11 cellular contexts compared by ENCODE assay signal in the genomic region with DNA sequence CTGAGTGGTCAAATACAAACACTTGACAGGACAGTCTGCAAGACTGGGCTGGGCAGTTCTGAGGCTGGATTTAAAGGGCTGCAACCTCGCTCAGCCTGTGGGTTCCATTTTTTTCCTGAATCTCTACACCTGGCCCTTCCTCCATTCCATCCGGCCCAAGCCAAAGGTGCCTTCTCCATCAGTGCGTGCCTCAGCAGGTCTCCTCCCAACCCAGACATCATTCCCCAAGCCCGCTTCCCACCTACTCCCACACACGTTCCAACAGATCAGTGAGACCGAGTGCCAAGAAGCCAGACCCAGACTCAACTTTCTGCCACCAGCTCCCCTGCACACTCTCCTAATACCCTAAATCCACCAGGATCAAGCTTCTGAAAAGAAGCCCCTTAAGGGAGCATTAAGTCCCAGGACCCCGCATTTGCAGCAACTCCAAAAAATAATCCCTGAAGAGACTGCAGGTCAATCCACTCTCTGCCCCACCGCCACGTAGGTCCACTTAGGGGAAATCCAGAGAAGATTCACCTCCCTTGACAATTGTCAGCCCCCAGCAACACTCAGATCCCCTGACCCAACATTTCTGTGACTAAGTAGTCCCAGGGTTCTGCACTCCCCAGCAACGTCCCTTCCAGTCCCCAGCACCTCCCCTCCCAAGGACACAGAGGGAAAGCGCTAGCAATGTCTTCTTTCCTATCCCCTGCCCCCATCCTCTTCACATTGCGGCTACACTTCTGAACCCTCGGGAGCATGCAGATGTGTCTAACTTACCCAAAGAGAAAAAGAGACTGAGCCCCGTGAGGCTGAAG. TPM values are rescaled to one million over a fixed set of nuclear protein-coding genes. Genes with fewer than 3 reads are reported as not detected.
DNase-seq lines count a peak whose midpoint lies in the region; ATAC-seq and TF ChIP-seq lines count a peak whose summit lies in the region.
"Had no signal": no experiment of that assay in that cellular context is flagged by ENCODE, and none has a peak within 500 bp of the region (broad histone marks: within the 10 kb centered on the region; RNA-seq: fewer than 3 reads in every experiment).

No MANE protein-coding gene starts in this region.

- H2AFZ ChIP-seq in PC-3 (ENCODE audit: low read length) (peak overlapping the region; percentile 49), mesenchymal stem cell (ENCODE audit: low read depth, low read length) (peak overlapping the region; percentile 11)

- no TSS peak for BruUV-seq in PC-3 (replicated peaks; lab: Mats Ljungman, UMichigan)

- H3F3A ChIP-seq in PC-3 (ENCODE audit: low read length, unreplicated experiment), result no peaks in the 10 kb centered on the region

- intact Hi-C loops in PC-3 (cut with micrococcal nuclease), result no loop called here

- WGBS in mesenchymal stem cell, result 21% methylated on average over 14 of the region's 14 CpGs

- no peaks in the 10 kb centered on the region for H3K9me3 ChIP-seq in PC-3 (ENCODE audit: low read length)
- no peaks in the 10 kb centered on the region for H3K9me3 ChIP-seq in mesenchymal stem cell (ENCODE audit: control insufficient read depth, low read length)
- no peaks in the 10 kb centered on the region for H3K9me3 ChIP-seq in thoracic aorta
- no peaks in the 10 kb centered on the region for H3K9me3 ChIP-seq in SJCRH30 (replicated peaks)

- H4K8ac ChIP-seq in mesenchymal stem cell (ENCODE audit: low read length), result no peak overlapping the region

- no peak overlapping the region for H3K18ac ChIP-seq in mesenchymal stem cell (ENCODE audit: low read depth in 1 of 2, low read length in 2 of 2)

- H4K91ac ChIP-seq in mesenchymal stem cell (ENCODE audit: low read length), result no peak overlapping the region

- H3K4me3 ChIP-seq in PC-3 (ENCODE audit: low read length) (no peak overlapping the region), mesenchymal stem cell (ENCODE audit: insufficient read depth in 1 of 2, low read depth in 1 of 2, low read length in 2 of 2) (peak overlapping the region in 1 of 2 experiments; percentile 47), thoracic aorta (peak overlapping the region; percentile 20), SJCRH30 (no peak overlapping the region)

- no peak overlapping the region for H2AK5ac ChIP-seq in mesenchymal stem cell (ENCODE audit: low read length, severe bottlenecking)

- H3K9ac ChIP-seq in PC-3 (ENCODE audit: low read length) (no peak overlapping the region), mesenchymal stem cell (ENCODE audit: low read length) (peak overlapping the region; percentile 41)

- H3K36me3 Mint-ChIP-seq in HFFc6 (ENCODE audit: low read depth), result no peaks in the 10 kb centered on the region
- H3K36me3 Mint-ChIP-seq: activated CD8-positive, alpha-beta memory T cell treated with anti-CD3 and anti-CD28 coated beads, Interleukin-2, amount 10 ng/mL, durations not matched to agents 7 days and 5 days had no signal

- no peak for DNase-seq in PC-3
- no peak for DNase-seq in epithelial cell of prostate (ENCODE audit: low read depth, low spot score)
- no peak for DNase-seq in mesenchymal stem cell
- no peak for DNase-seq in thoracic aorta (ENCODE audit: low spot score)
- DNase-seq in HFFc6, result no peak
- DNase-seq in SJCRH30, result no peak
- DNase-seq: activated CD8-positive, alpha-beta memory T cell treated with anti-CD3 and anti-CD28 coated beads, Interleukin-2, amount 10 ng/mL, durations not matched to agents 7 days and 5 days; brain microvascular endothelial cell; DMS79; NCI-H1694 treated with DMSO at 0.1 percent for 48 hours had no signal

- H3K27me3 ChIP-seq in PC-3 (ENCODE audit: low read length) (no peaks in the 10 kb centered on the region), mesenchymal stem cell (ENCODE audit: control insufficient read depth in 1 of 2, insufficient read depth in 1 of 2, low read length in 2 of 2) (peaks cover 65 to 68% of the 10 kb centered on the region in 2 experiments), thoracic aorta (replicated peaks; ENCODE audit: insufficient read depth) (no peaks in the 10 kb centered on the region), SJCRH30 (no peaks in the 10 kb centered on the region; the same call in 1 of the 2 replicates)

- H2BK5ac ChIP-seq in mesenchymal stem cell (ENCODE audit: low read depth, low read length, poor library complexity, severe bottlenecking), result no peak overlapping the region

- H2BK12ac ChIP-seq in mesenchymal stem cell (ENCODE audit: low read length in 2 of 2), result no peak overlapping the region

- no peak overlapping the region for H3K4ac ChIP-seq in mesenchymal stem cell (ENCODE audit: low read depth in 1 of 2, low read length in 2 of 2)

- CTCF ChIA-PET in PC-3 (lab: Charles Lee), result no interaction called here

- H4K20me1 ChIP-seq in PC-3 (ENCODE audit: low read length), result no peaks in the 10 kb centered on the region

- H3K36me3 ChIP-seq in PC-3 (ENCODE audit: low read depth, low read length) (no peaks in the 10 kb centered on the region), mesenchymal stem cell (ENCODE audit: control insufficient read depth in 1 of 2, insufficient read depth in 2 of 2, low read depth in 1 of 2, low read length in 2 of 2) (no peaks in the 10 kb centered on the region), thoracic aorta (no peaks in the 10 kb centered on the region), SJCRH30 (no peaks in the 10 kb centered on the region)
- H3K36me3 ChIP-seq: brain microvascular endothelial cell had no signal

- no peak overlapping the region for H2BK15ac ChIP-seq in mesenchymal stem cell (ENCODE audit: low read depth, poor library complexity, severe bottlenecking)

- H2BK120ac ChIP-seq in mesenchymal stem cell (ENCODE audit: low read depth, low read length), result no peak overlapping the region

- peaks cover 15% of the 10 kb centered on the region for H3K4me1 Mint-ChIP-seq in HFFc6 (ENCODE audit: low read depth)

- no peaks in the 10 kb centered on the region for H3K9me2 ChIP-seq in PC-3 (replicated peaks; ENCODE audit: low read length)

- no peak overlapping the region for H3K14ac ChIP-seq in mesenchymal stem cell (ENCODE audit: low read length in 2 of 2)

- H3K4me1 ChIP-seq in PC-3 (ENCODE audit: insufficient read depth, low read length) (peaks cover 19% of the 10 kb centered on the region), mesenchymal stem cell (ENCODE audit: control insufficient read depth, insufficient read depth, low read depth, low read length) (peaks cover 11% of the 10 kb centered on the region), thoracic aorta (ENCODE audit: control insufficient read depth in 1 of 2, low read depth in 2 of 2) (peaks cover 0 to 7% of the 10 kb centered on the region in 2 donors), SJCRH30 (no peaks in the 10 kb centered on the region)

- H3K27me3 Mint-ChIP-seq in HFFc6 (ENCODE audit: insufficient read depth), result peaks cover 67% of the 10 kb centered on the region

- no peaks in the 10 kb centered on the region for H3K79me1 ChIP-seq in mesenchymal stem cell (replicated peaks; ENCODE audit: low read length, poor library complexity, severe bottlenecking)

- no peak for TF ChIP-seq CTCF in PC-3 (conservative IDR thresholded peaks at IDR 0.05; ENCODE audit: low read depth, low read length)
- TF ChIP-seq CTCF in thoracic aorta (IDR thresholded peaks at IDR 0.05), result no peak
- no peak for TF ChIP-seq CTCF in HFFc6 (IDR thresholded peaks at IDR 0.05)

- H3K23ac ChIP-seq in mesenchymal stem cell (ENCODE audit: low read length in 2 of 2), result no peak overlapping the region

- H3K4me2 ChIP-seq in PC-3 (ENCODE audit: low read length), result peak overlapping the region; percentile 55
- H3K4me2 ChIP-seq in mesenchymal stem cell (ENCODE audit: low read length, poor library complexity, severe bottlenecking), result no peak overlapping the region

- ATAC-seq in PC-3 (no peak), thoracic aorta (ENCODE audit: insufficient number of reproducible peaks, low FRiP score, low read depth) (no peak), HG02852 (IDR thresholded peaks at IDR 0.05; ENCODE audit: unreplicated experiment) (no peak)
- ATAC-seq: activated CD8-positive, alpha-beta memory T cell treated with anti-CD3 and anti-CD28 coated beads, Interleukin-2, amount 10 ng/mL, durations not matched to agents 7 days and 5 days had no signal

- H3K27ac Mint-ChIP-seq in HFFc6, result no peak overlapping the region
- H3K27ac Mint-ChIP-seq: activated CD8-positive, alpha-beta memory T cell treated with anti-CD3 and anti-CD28 coated beads, Interleukin-2, amount 10 ng/mL, durations not matched to agents 7 days and 5 days had no signal

- H3K4me3 Mint-ChIP-seq in HFFc6, result no peak overlapping the region
- H3K4me3 Mint-ChIP-seq: activated CD8-positive, alpha-beta memory T cell treated with anti-CD3 and anti-CD28 coated beads, Interleukin-2, amount 10 ng/mL, durations not matched to agents 7 days and 5 days had no signal

- POLR2A ChIA-PET in PC-3 (lab: Charles Lee; ENCODE audit: unreplicated experiment), result no interaction called here

- H3K9me3 Mint-ChIP-seq in HFFc6, result no peaks in the 10 kb centered on the region

- H3K27ac ChIP-seq in PC-3 (ENCODE audit: low read length), result no peak overlapping the region
- H3K27ac ChIP-seq in epithelial cell of prostate, result peak overlapping the region; percentile 83
- no peak overlapping the region for H3K27ac ChIP-seq in mesenchymal stem cell (ENCODE audit: low read length, poor library complexity, severe bottlenecking)
- no peak overlapping the region for H3K27ac ChIP-seq in thoracic aorta
- H3K27ac ChIP-seq in SJCRH30, result no peak overlapping the region
- H3K27ac ChIP-seq: brain microvascular endothelial cell had no signal

- no peaks in the 10 kb centered on the region for H3K79me2 ChIP-seq in PC-3 (ENCODE audit: low read length)

RNA-seq across cellular contexts. Expression of gene SCN2B, which starts 0.6 kb away (rescaled TPM):
- total RNA-seq in PC-3 (2014; rRNA removed) (0.12 TPM in 1 of 2 replicates, not detected in the other), thoracic aorta (under 1 TPM in 1 of 2 donors, not detected in 1; 0.07 TPM)
- polyA plus RNA-seq in mesenchymal stem cell (2013, experiment 1 of 2), result 0.01 TPM
- 0.01 TPM for polyA plus RNA-seq in mesenchymal stem cell (2013, experiment 2 of 2)
- total RNA-seq in HFFc6 (2021; fragmentation: NEBNext Ultra II Directional; extraction: Animal tissue kit (Norgen Biotek cat#: 25700)), result not detected
- not detected in 2 replicates for total RNA-seq in SJCRH30 (2014; rRNA removed; shearing (Covaris generic))
- total RNA-seq: activated CD8-positive, alpha-beta memory T cell treated with anti-CD3 and anti-CD28 coated beads, Interleukin-2, amount 10 ng/mL, durations not matched to agents 7 days and 5 days had no signal

RNA-seq across cellular contexts. Expression of gene SCN4B, which starts 23.2 kb away (rescaled TPM):
- total RNA-seq in PC-3 (2014; rRNA removed) (not detected in 2 replicates), thoracic aorta (1 to 10 TPM; 2.0 to 2.4 TPM)
- 0.01 TPM for polyA plus RNA-seq in mesenchymal stem cell (2013, experiment 1 of 2)
- not detected for polyA plus RNA-seq in mesenchymal stem cell (2013, experiment 2 of 2)
- total RNA-seq in HFFc6 (2021; fragmentation: NEBNext Ultra II Directional; extraction: Animal tissue kit (Norgen Biotek cat#: 25700)), result under 1 TPM in 2 of 6 experiments, not detected in 4; 0.07 to 0.10 TPM
- not detected in 2 replicates for total RNA-seq in SJCRH30 (2014; rRNA removed; shearing (Covaris generic))

RNA-seq across cellular contexts. Expression of gene JAML, which starts 49.0 kb away (rescaled TPM):
- total RNA-seq in PC-3 (2014; rRNA removed) (not detected in 2 replicates), thoracic aorta (1 to 10 TPM; 3.7 to 7.6 TPM)
- not detected for polyA plus RNA-seq in mesenchymal stem cell (2013, experiment 1 of 2)
- polyA plus RNA-seq in mesenchymal stem cell (2013, experiment 2 of 2), result not detected
- not detected for total RNA-seq in HFFc6 (2021; fragmentation: NEBNext Ultra II Directional; extraction: Animal tissue kit (Norgen Biotek cat#: 25700))
- total RNA-seq in SJCRH30 (2014; rRNA removed; shearing (Covaris generic)), result not detected in 2 replicates
